ENCODE assay signal across 13 cellular contexts in the genomic region with DNA sequence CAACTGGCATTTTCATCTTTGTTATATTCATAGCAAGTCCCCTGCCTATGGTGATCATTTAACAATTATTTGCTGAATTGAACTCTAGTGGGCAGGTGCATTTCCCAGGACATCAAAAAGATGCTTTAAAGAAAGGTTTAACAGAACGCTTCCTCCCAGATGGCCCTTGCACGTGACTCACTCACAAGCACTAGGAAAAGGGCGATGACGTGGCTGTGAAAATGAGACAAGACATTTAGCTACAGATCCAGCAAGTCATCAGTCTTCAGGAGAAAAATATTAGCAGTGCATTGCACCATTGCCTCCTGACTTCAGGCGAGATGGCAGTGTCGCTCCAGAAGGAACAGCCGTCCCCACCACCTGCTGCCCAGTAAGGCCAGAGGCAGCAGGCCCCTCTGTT. TPM values are rescaled to one million over a fixed set of nuclear protein-coding genes. Genes with fewer than 3 reads are reported as not detected.
A peak's percentile ranks its signal among the peaks of the same experiment; 100 is the strongest.
DNase-seq lines count a peak whose midpoint lies in the region.
"Had no signal": no experiment of that assay in that cellular context is flagged by ENCODE, and none has a peak within 500 bp of the region (broad histone marks: within the 10 kb centered on the region; RNA-seq: fewer than 3 reads in every experiment).

No MANE protein-coding gene starts in this region.

- DNase-seq in DMS 273 (lab: John Stamatoyannopoulos, UW; ENCODE audit: unreplicated experiment) (peak; percentile 40), DMS 273 treated with DMSO at 0.1 percent for 48 hours (lab: John Stamatoyannopoulos, UW) (no peak), HT1080 (ENCODE audit: low read depth) (peak; percentile 38), SK-N-DZ (ENCODE audit: low spot score) (peak; percentile 12), NCI-H2227 treated with DMSO at 0.1 percent for 48 hours (lab: John Stamatoyannopoulos, UW) (no peak)
- no peak for DNase-seq in stimulated activated naive CD4-positive, alpha-beta T cell treated with Interleukin-2 at 50 U/mL for 16 hours (lab: John Stamatoyannopoulos, UW)
- no peak for DNase-seq in effector CD4-positive, alpha-beta T cell
- DNase-seq: Caco-2; CD8-positive, alpha-beta memory T cell; GOT3; H9; KBM-7 had no signal

RNA-seq across cellular contexts. Expression of a gene that starts 37.3 kb away (rescaled TPM):
- total RNA-seq in HT1080 (2014; rRNA removed; shearing (Covaris generic)), result 0.03 TPM in 1 of 2 replicates, not detected in the other
- not detected in 2 replicates for polyA plus RNA-seq in HT1080 (2015; cell fraction: cytosol; rRNA removed)
- 0.02 TPM in 1 of 2 replicates, not detected in the other for polyA plus RNA-seq in HT1080 (2015; cell fraction: nucleus; rRNA removed)
- polyA plus RNA-seq in SK-N-DZ (2014; cell fraction: cytosol; rRNA removed), result 0.06 and 0.07 TPM in 2 replicates
- polyA plus RNA-seq in SK-N-DZ (2014; cell fraction: nucleus; rRNA removed), result 0.03 TPM in 1 of 2 replicates, not detected in the other
- total RNA-seq: A673; Caco-2; CD8-positive, alpha-beta memory T cell had no signal
- polyA plus RNA-seq: CD8-positive, alpha-beta memory T cell had no signal

Comparison
In these comparisons a context has a peak if more than half of its experiments do, and no peak if none do; other contexts are left out.
1. DNase-seq: peak in DMS 273 (single experiment), HT1080 (single experiment) and SK-N-DZ (single experiment); none in DMS 273 treated with DMSO at 0.1 percent for 48 hours (single experiment), NCI-H2227 treated with DMSO at 0.1 percent for 48 hours (single experiment), stimulated activated naive CD4-positive, alpha-beta T cell treated with Interleukin-2 at 50 U/mL for 16 hours (single experiment) and effector CD4-positive, alpha-beta T cell (single experiment).